Comparison of ENCODE assay signal across 21 cellular contexts in genomic region chr15:84552896-84553295, GRCh38.
"Had no signal": no experiment of that assay in that cellular context is flagged by ENCODE, and none has a peak within 500 bp of the region (broad histone marks: within the 10 kb centered on the region; RNA-seq: fewer than 3 reads in every experiment).

No MANE protein-coding gene starts in this region.

- H3K27ac ChIP-seq: colonic mucosa, foreskin keratinocyte, lower lobe of right lung, pancreas, transverse colon, vagina had no signal

- H3K36me3 ChIP-seq: colonic mucosa, pancreas, transverse colon had no signal

- H3K9me3 Mint-ChIP-seq: activated CD4-positive, alpha-beta T cell treated with anti-CD3 and anti-CD28 coated beads, Interleukin-2, amount 10 ng/mL, durations not matched to agents 24 days and 14 days; activated naive CD8-positive, alpha-beta T cell treated with anti-CD3 and anti-CD28 coated beads, Interleukin-2, amount 10 ng/mL, durations not matched to agents 7 days and 5 days; immature natural killer cell had no signal

- H3K4me1 ChIP-seq: colonic mucosa had no signal

- H3K27ac Mint-ChIP-seq: activated CD4-positive, alpha-beta T cell treated with anti-CD3 and anti-CD28 coated beads, Interleukin-2, amount 10 ng/mL, durations not matched to agents 24 days and 14 days; activated naive CD8-positive, alpha-beta T cell treated with anti-CD3 and anti-CD28 coated beads, Interleukin-2, amount 10 ng/mL, durations not matched to agents 7 days and 5 days; immature natural killer cell; mesothelial cell of epicardium; naive B cell; T-helper 17 cell had no signal

- ATAC-seq: esophagus mucosa, foreskin keratinocyte, left colon, lower lobe of right lung, pancreas, T-helper 17 cell had no signal

- H3K4me3 ChIP-seq: colonic mucosa, lower lobe of right lung, pancreas, transverse colon, vagina had no signal

- H3K27me3 ChIP-seq: colonic mucosa, foreskin keratinocyte, pancreas, transverse colon, vagina had no signal

- H3K27me3 Mint-ChIP-seq: activated CD4-positive, alpha-beta T cell treated with anti-CD3 and anti-CD28 coated beads, Interleukin-2, amount 10 ng/mL, durations not matched to agents 24 days and 14 days; activated naive CD8-positive, alpha-beta T cell treated with anti-CD3 and anti-CD28 coated beads, Interleukin-2, amount 10 ng/mL, durations not matched to agents 7 days and 5 days; naive B cell; T-helper 17 cell had no signal

- H3K9me3 ChIP-seq: colonic mucosa, lower lobe of right lung, pancreas, transverse colon, vagina had no signal

- H3K4me1 Mint-ChIP-seq: naive B cell had no signal

- DNase-seq: activated CD4-positive, alpha-beta T cell treated with anti-CD3 and anti-CD28 coated beads, Interleukin-2, amount 10 ng/mL, durations not matched to agents 24 days and 14 days; activated CD8-positive, alpha-beta memory T cell treated with anti-CD3 and anti-CD28 coated beads for 24 hours; activated gamma-delta T cell treated with Interleukin-2 at 50 U/mL for 16 hours; activated naive CD8-positive, alpha-beta T cell treated with anti-CD3 and anti-CD28 coated beads, Interleukin-2, amount 10 ng/mL, durations not matched to agents 7 days and 5 days; aorta; colonic mucosa; foreskin keratinocyte; immature natural killer cell; left colon; lower lobe of right lung; naive B cell; pancreas; retina; stimulated activated CD4-positive, alpha-beta T cell treated with anti-CD3 and anti-CD28 coated beads, Interleukin-4, amount 100 ng/mL, for 4 hours; stimulated activated CD8-positive, alpha-beta memory T cell treated with anti-CD3 and anti-CD28 coated beads, Interleukin-4, amount 100 ng/mL, for 48 hours; stimulated activated naive CD4-positive, alpha-beta T cell treated with Interleukin-2 at 50 U/mL for 16 hours; T-helper 17 cell; transverse colon had no signal

- H3K4me3 Mint-ChIP-seq: activated CD4-positive, alpha-beta T cell treated with anti-CD3 and anti-CD28 coated beads, Interleukin-2, amount 10 ng/mL, durations not matched to agents 24 days and 14 days; activated naive CD8-positive, alpha-beta T cell treated with anti-CD3 and anti-CD28 coated beads, Interleukin-2, amount 10 ng/mL, durations not matched to agents 7 days and 5 days; immature natural killer cell; mesothelial cell of epicardium; T-helper 17 cell had no signal
